Comparison of ENCODE assay signal across 28 cellular contexts in genomic region chr2:106018141-106018540, GRCh38.
"Had no signal": no experiment of that assay in that cellular context is flagged by ENCODE, and none has a peak within 500 bp of the region (broad histone marks: within the 10 kb centered on the region; RNA-seq: fewer than 3 reads in every experiment).

No MANE protein-coding gene starts in this region.

- H3K9me3 ChIP-seq: esophagus squamous epithelium, gastrocnemius medialis, mucosa of descending colon, neutrophil, ovary, upper lobe of left lung, vagina had no signal

- H3K9me3 Mint-ChIP-seq: activated B cell treated with CpG ODN at 0.5 μM for 24 hours; activated T-helper 1 cell treated with anti-CD3 and anti-CD28 coated beads, Interleukin-12 subunit alpha, Interleukin-12 subunit beta, Interleukin-2, Interleukin-4 antibody, amounts not matched to agents 30 ng/mL and 10 ng/mL and 1 ng/mL, durations not matched to agents 14 hours and 24 hours and 36 hours; natural killer cell treated with Interleukin-12 subunit alpha and Interleukin-12 subunit beta and Interleukin-15 and Interleukin-18, amount 100 ng/mL, for 72 hours; stimulated activated naive CD8-positive, alpha-beta T cell treated with anti-CD3 and anti-CD28 coated beads, Interleukin-15, Interleukin-2, amounts not matched to agents 100 ng/mL and 50 ng/mL, for 24 hours; T-helper 2 cell treated with Interferon-gamma antibody and Interleukin-4, amounts not matched to agents 5 μg/mL and 100 μg/mL, for 36 hours had no signal

- H3K4me3 ChIP-seq: esophagus squamous epithelium, gastrocnemius medialis, mucosa of descending colon, ovary, skin epidermis, upper lobe of left lung, vagina had no signal

- H3K27me3 Mint-ChIP-seq: natural killer cell treated with Interleukin-12 subunit alpha and Interleukin-12 subunit beta and Interleukin-15 and Interleukin-18, amount 100 ng/mL, for 72 hours; progenitor cell of endocrine pancreas; stimulated activated naive CD8-positive, alpha-beta T cell treated with anti-CD3 and anti-CD28 coated beads, Interleukin-15, Interleukin-2, amounts not matched to agents 100 ng/mL and 50 ng/mL, for 24 hours had no signal

- H3K4me1 Mint-ChIP-seq: activated B cell treated with CpG ODN at 0.5 μM for 24 hours had no signal

- H3K4me3 Mint-ChIP-seq: activated B cell treated with CpG ODN at 0.5 μM for 24 hours; activated T-helper 1 cell treated with anti-CD3 and anti-CD28 coated beads, Interleukin-12 subunit alpha, Interleukin-12 subunit beta, Interleukin-2, Interleukin-4 antibody, amounts not matched to agents 30 ng/mL and 10 ng/mL and 1 ng/mL, durations not matched to agents 14 hours and 24 hours and 36 hours; natural killer cell treated with Interleukin-12 subunit alpha and Interleukin-12 subunit beta and Interleukin-15 and Interleukin-18, amount 100 ng/mL, for 72 hours; stimulated activated naive CD8-positive, alpha-beta T cell treated with anti-CD3 and anti-CD28 coated beads, Interleukin-15, Interleukin-2, amounts not matched to agents 100 ng/mL and 50 ng/mL, for 24 hours; T-helper 2 cell treated with Interferon-gamma antibody and Interleukin-4, amounts not matched to agents 5 μg/mL and 100 μg/mL, for 36 hours had no signal

- DNase-seq: activated B cell treated with CpG ODN at 0.5 μM for 24 hours; activated CD4-positive, alpha-beta T cell treated with anti-CD3 and anti-CD28 coated beads, Interleukin-2, amount 50 U/mL, for 4 hours; activated CD8-positive, alpha-beta memory T cell treated with anti-CD3 and anti-CD28 coated beads, Interleukin-2, amount 50 U/mL, for 4 hours; activated gamma-delta T cell; activated naive CD4-positive, alpha-beta T cell treated with anti-CD3 and anti-CD28 coated beads, Interleukin-2, amount 50 U/mL, for 16 hours; activated T-cell treated with anti-CD3 and anti-CD28 coated beads, Interleukin-2, amount 50 U/mL, for 1 hour; anterior cingulate cortex; dermis blood vessel endothelial cell; effector CD4-positive, alpha-beta T cell; esophagus squamous epithelium; gastrocnemius medialis; glutamatergic neuron; left ventricle myocardium superior; mucosa of descending colon; ovary; stimulated activated CD4-positive, alpha-beta T cell treated with anti-CD3 and anti-CD28 coated beads, Interleukin-12 subunit alpha, Interleukin-12 subunit beta, amount 100 ng/mL, for 4 hours; stimulated activated CD4-positive, alpha-beta T cell treated with anti-CD3 and anti-CD28 coated beads, Interleukin-4, amount 100 ng/mL, for 1 hour; substantia nigra; upper lobe of left lung had no signal

- H3K36me3 Mint-ChIP-seq: natural killer cell treated with Interleukin-12 subunit alpha and Interleukin-12 subunit beta and Interleukin-15 and Interleukin-18, amount 100 ng/mL, for 72 hours had no signal

- H3K27ac ChIP-seq: esophagus squamous epithelium, gastrocnemius medialis, neutrophil, ovary, skin epidermis, upper lobe of left lung, vagina had no signal

- ATAC-seq: gastrocnemius medialis, left ventricle myocardium superior, mucosa of descending colon, sciatic nerve had no signal

- H3K36me3 ChIP-seq: esophagus squamous epithelium, gastrocnemius medialis, neutrophil, ovary, upper lobe of left lung, vagina had no signal

- H3K27ac Mint-ChIP-seq: activated B cell treated with CpG ODN at 0.5 μM for 24 hours; activated T-helper 1 cell treated with anti-CD3 and anti-CD28 coated beads, Interleukin-12 subunit alpha, Interleukin-12 subunit beta, Interleukin-2, Interleukin-4 antibody, amounts not matched to agents 30 ng/mL and 10 ng/mL and 1 ng/mL, durations not matched to agents 14 hours and 24 hours and 36 hours; progenitor cell of endocrine pancreas; stimulated activated naive CD8-positive, alpha-beta T cell treated with anti-CD3 and anti-CD28 coated beads, Interleukin-15, Interleukin-2, amounts not matched to agents 100 ng/mL and 50 ng/mL, for 24 hours; T-helper 2 cell treated with Interferon-gamma antibody and Interleukin-4, amounts not matched to agents 5 μg/mL and 100 μg/mL, for 36 hours had no signal

- H3K27me3 ChIP-seq: esophagus squamous epithelium, gastrocnemius medialis, neutrophil, ovary, upper lobe of left lung, vagina had no signal
